1 cellular context compared by ENCODE assay signal in the genomic region with DNA sequence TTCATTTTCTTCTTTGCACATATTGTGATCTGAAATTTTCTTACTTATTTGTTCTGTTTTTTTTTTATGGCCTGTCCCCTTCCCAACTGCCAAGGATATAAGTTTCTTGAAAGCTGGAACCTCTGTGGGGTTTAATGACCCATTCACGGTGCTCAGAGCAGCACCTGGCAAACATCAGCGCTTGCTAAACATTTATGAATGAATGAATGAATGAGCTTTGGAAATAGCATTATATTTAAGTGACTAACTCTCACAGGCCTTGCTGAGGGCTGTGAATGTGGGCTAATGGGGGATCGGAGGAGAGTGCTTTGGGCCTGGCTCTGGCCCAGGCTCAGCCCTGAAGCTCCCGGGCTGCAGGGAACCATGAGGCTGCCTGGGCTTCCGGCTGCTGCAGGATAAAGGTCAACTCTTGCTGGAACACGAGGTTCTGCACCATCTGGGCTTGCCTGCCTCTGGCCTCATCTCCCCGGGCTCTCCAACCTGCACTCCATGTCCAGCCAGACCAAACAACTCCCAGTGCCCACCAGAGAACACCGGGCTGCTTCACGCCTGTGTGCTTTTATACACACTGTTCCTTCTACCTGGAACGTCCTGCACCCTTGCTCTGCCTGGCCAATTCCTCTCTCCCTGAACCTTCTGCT.
A peak's percentile ranks its signal among the peaks of the same experiment; 100 is the strongest.
TF ChIP-seq lines count a peak whose summit lies in the region.

No MANE protein-coding gene starts in this region.

TF ChIP-seq in liver, 16 proteins besides CTCF, POLR2A, EP300 and RAD21 (continued from another document):
- TF ChIP-seq EGR1 (IDR thresholded peaks at IDR 0.05; ENCODE audit: low read depth in 2 of 2) (peak in 1 of 2 donors; percentile 50), HNF4G (IDR thresholded peaks at IDR 0.05) (peak; percentile 51), RXRA (IDR thresholded peaks at IDR 0.05) (peak; percentile 79 to 89), JUND (IDR thresholded peaks at IDR 0.05) (peak in 1 of 2 donors; percentile 4)
